8 cellular contexts compared by ENCODE assay signal in genomic region chr14:104865631-104866441, GRCh38. TPM values are rescaled to one million over a fixed set of nuclear protein-coding genes. Genes with fewer than 3 reads are reported as not detected.
DNase-seq lines count a peak whose midpoint lies in the region; ATAC-seq and TF ChIP-seq lines count a peak whose summit lies in the region.

No MANE protein-coding gene starts in this region.

- H3K27ac Mint-ChIP-seq in CD4-positive, alpha-beta memory T cell, result no peak overlapping the region
- no peak overlapping the region for H3K27ac Mint-ChIP-seq in endothelial cell (ENCODE audit: unreplicated experiment)
- peak overlapping the region; percentile 26 to 28 for H3K27ac Mint-ChIP-seq in stimulated activated naive CD8-positive, alpha-beta T cell treated with anti-CD3 and anti-CD28 coated beads, Interleukin-15, amount 100 ng/mL, for 72 hours

- TF ChIP-seq CTCF in endothelial cell (IDR thresholded peaks at IDR 0.05; ENCODE audit: unreplicated experiment), result no peak

- no peaks in the 10 kb centered on the region for H3K27me3 Mint-ChIP-seq in CD4-positive, alpha-beta memory T cell
- H3K27me3 Mint-ChIP-seq in endothelial cell (ENCODE audit: unreplicated experiment), result peaks cover 9% of the 10 kb centered on the region
- H3K27me3 Mint-ChIP-seq in stimulated activated naive CD8-positive, alpha-beta T cell treated with anti-CD3 and anti-CD28 coated beads, Interleukin-15, amount 100 ng/mL, for 72 hours, result peaks cover 48% of the 10 kb centered on the region

- intact Hi-C loops in CD4-positive, alpha-beta memory T cell (cut with micrococcal nuclease), result loop anchor here (2.0 kb wide), 1 partner anchor 39 kb away; no protein-coding TSS in a partner anchor

- peaks cover 3 to 12% (median 3%) of the 10 kb centered on the region in 4 donors for H3K4me1 Mint-ChIP-seq in CD4-positive, alpha-beta memory T cell
- H3K4me1 Mint-ChIP-seq in endothelial cell (ENCODE audit: unreplicated experiment), result no peaks in the 10 kb centered on the region
- H3K4me1 Mint-ChIP-seq in stimulated activated naive CD8-positive, alpha-beta T cell treated with anti-CD3 and anti-CD28 coated beads, Interleukin-15, amount 100 ng/mL, for 72 hours, result peaks cover 18% of the 10 kb centered on the region

- peak; percentile 62 for ATAC-seq in stimulated activated naive CD8-positive, alpha-beta T cell treated with anti-CD3 and anti-CD28 coated beads, Interleukin-15, amount 100 ng/mL, for 72 hours
- no peak for ATAC-seq in GM21619 (IDR thresholded peaks at IDR 0.05; ENCODE audit: unreplicated experiment)

- H3K36me3 Mint-ChIP-seq in CD4-positive, alpha-beta memory T cell, result no peaks in the 10 kb centered on the region
- peaks cover 6% of the 10 kb centered on the region for H3K36me3 Mint-ChIP-seq in endothelial cell (ENCODE audit: low read depth, unreplicated experiment)

- POLR2A ChIA-PET in CD4-positive, alpha-beta memory T cell (lab: Charles Lee; ENCODE audit: partially characterized antibody), result interaction anchor here (0.7 kb wide), 1 partner anchor 1524 kb away, joined by 3 read pairs; no protein-coding TSS in a partner anchor

- no peak overlapping the region for H3K27ac ChIP-seq in CD4-positive, alpha-beta memory T cell (ENCODE audit: low read depth, low read length)
- no peak overlapping the region for H3K27ac ChIP-seq in mesodermal cell (ENCODE audit: low read depth, low read length, severe bottlenecking)

- WGBS in mesodermal cell (ENCODE audit: insufficient coverage in 2 of 2), 2 experiments, result 4% methylated on average over 54 to 60 of the region's 68 CpGs

- no peaks in the 10 kb centered on the region for H3K9me3 ChIP-seq in CD4-positive, alpha-beta memory T cell (ENCODE audit: control insufficient read depth in 1 of 2, low read length in 2 of 2)
- H3K9me3 ChIP-seq in mesodermal cell (ENCODE audit: control insufficient read depth, low read length), result no peaks in the 10 kb centered on the region

- peak overlapping the region; percentile 26 to 73 (median 52) for H3K4me3 Mint-ChIP-seq in CD4-positive, alpha-beta memory T cell
- peak overlapping the region; percentile 77 for H3K4me3 Mint-ChIP-seq in endothelial cell (ENCODE audit: unreplicated experiment)
- peak overlapping the region; percentile 77 to 78 for H3K4me3 Mint-ChIP-seq in stimulated activated naive CD8-positive, alpha-beta T cell treated with anti-CD3 and anti-CD28 coated beads, Interleukin-15, amount 100 ng/mL, for 72 hours

- no peaks in the 10 kb centered on the region for H3K36me3 ChIP-seq in CD4-positive, alpha-beta memory T cell (ENCODE audit: insufficient read depth, low read length)
- H3K36me3 ChIP-seq in mesodermal cell (ENCODE audit: control insufficient read depth, insufficient read depth, low read length), result no peaks in the 10 kb centered on the region

- H3K9me3 Mint-ChIP-seq in CD4-positive, alpha-beta memory T cell, result no peaks in the 10 kb centered on the region
- no peaks in the 10 kb centered on the region for H3K9me3 Mint-ChIP-seq in endothelial cell (ENCODE audit: unreplicated experiment)
- no peaks in the 10 kb centered on the region for H3K9me3 Mint-ChIP-seq in stimulated activated naive CD8-positive, alpha-beta T cell treated with anti-CD3 and anti-CD28 coated beads, Interleukin-15, amount 100 ng/mL, for 72 hours

- DNase-seq in CD4-positive, alpha-beta memory T cell, result peak in 1 of 5 donors; percentile 11
- DNase-seq in HuH-7 (ENCODE audit: low spot score) (peak; percentile 46), endothelial cell (ENCODE audit: low spot score) (peak; percentile 41), hippocampal formation (lab: John Stamatoyannopoulos, UW) (no peak)
- DNase-seq in activated CD4-positive, CD25-positive, alpha-beta regulatory T cell treated with anti-CD3 and anti-CD28 coated beads, Interleukin-2, amount 50 U/mL, for 72 hours, result peak; percentile 45
- peak in 1 of 2 donors; percentile 34 for DNase-seq in stimulated activated naive CD8-positive, alpha-beta T cell treated with anti-CD3 and anti-CD28 coated beads, Interleukin-15, amount 100 ng/mL, for 72 hours

- CTCF ChIA-PET in CD4-positive, alpha-beta memory T cell (lab: Charles Lee; ENCODE audit: partially characterized antibody), result interaction anchor here (1.3 kb wide), 1 partner anchor 97 kb away, joined by 4 read pairs; no protein-coding TSS in a partner anchor

- H3K27me3 ChIP-seq in CD4-positive, alpha-beta memory T cell (ENCODE audit: insufficient read depth, low read length), result no peaks in the 10 kb centered on the region

- peaks cover 16% of the 10 kb centered on the region for H3K4me1 ChIP-seq in CD4-positive, alpha-beta memory T cell (ENCODE audit: insufficient read depth, low read length)
- peaks cover 10% of the 10 kb centered on the region for H3K4me1 ChIP-seq in mesodermal cell (ENCODE audit: control insufficient read depth, insufficient read depth, low read length, poor library complexity, severe bottlenecking)

- no peak overlapping the region for H3K4me3 ChIP-seq in CD4-positive, alpha-beta memory T cell (ENCODE audit: low read length in 2 of 2)
- peak overlapping the region; percentile 66 for H3K4me3 ChIP-seq in mesodermal cell (ENCODE audit: extremely low read depth, insufficient read depth, low read length, poor library complexity, severe bottlenecking)

RNA-seq across cellular contexts. Expression of gene CEP170B, which starts 0.8 kb away (rescaled TPM):
- 1 to 10 TPM; 3.0 to 3.8 TPM for total RNA-seq in CD4-positive, alpha-beta memory T cell
- under 1 TPM in 1 of 2 donors, not detected in 1; 0.16 TPM for polyA plus RNA-seq in CD4-positive, alpha-beta memory T cell
- total RNA-seq in endothelial cell (ENCODE audit: unreplicated experiment), result 11.3 TPM
- 12.4 TPM for polyA plus RNA-seq in mesodermal cell (2013, experiment 1 of 2)
- 11.6 TPM for polyA plus RNA-seq in mesodermal cell (2013, experiment 2 of 2)

RNA-seq across cellular contexts. Expression of gene PLD4, which starts 58.8 kb away (rescaled TPM):
- not detected for total RNA-seq in CD4-positive, alpha-beta memory T cell
- under 1 TPM in 1 of 2 donors, not detected in 1; 0.68 TPM for polyA plus RNA-seq in CD4-positive, alpha-beta memory T cell
- total RNA-seq in endothelial cell (ENCODE audit: unreplicated experiment), result 1.3 TPM
- not detected for polyA plus RNA-seq in mesodermal cell (2013, experiment 1 of 2)
- not detected for polyA plus RNA-seq in mesodermal cell (2013, experiment 2 of 2)

Comparison
In these comparisons a context has a peak if more than half of its experiments do, and no peak if none do; other contexts are left out.
1. DNase-seq: peak in HuH-7 (single experiment), activated CD4-positive, CD25-positive, alpha-beta regulatory T cell treated with anti-CD3 and anti-CD28 coated beads, Interleukin-2, amount 50 U/mL, for 72 hours (single experiment) and endothelial cell (single experiment); none in hippocampal formation (0 of 2).
2. H3K27ac Mint-ChIP-seq: peak in stimulated activated naive CD8-positive, alpha-beta T cell treated with anti-CD3 and anti-CD28 coated beads, Interleukin-15, amount 100 ng/mL, for 72 hours (2 of 2); none in CD4-positive, alpha-beta memory T cell (0 of 7) and endothelial cell (single experiment).
3. Peak in every context shown above with its lines, with median percentiles within 50 percentile points of each other: H3K4me3 Mint-ChIP-seq.